Comparison of ENCODE assay signal across 8 cellular contexts in the genomic region with DNA sequence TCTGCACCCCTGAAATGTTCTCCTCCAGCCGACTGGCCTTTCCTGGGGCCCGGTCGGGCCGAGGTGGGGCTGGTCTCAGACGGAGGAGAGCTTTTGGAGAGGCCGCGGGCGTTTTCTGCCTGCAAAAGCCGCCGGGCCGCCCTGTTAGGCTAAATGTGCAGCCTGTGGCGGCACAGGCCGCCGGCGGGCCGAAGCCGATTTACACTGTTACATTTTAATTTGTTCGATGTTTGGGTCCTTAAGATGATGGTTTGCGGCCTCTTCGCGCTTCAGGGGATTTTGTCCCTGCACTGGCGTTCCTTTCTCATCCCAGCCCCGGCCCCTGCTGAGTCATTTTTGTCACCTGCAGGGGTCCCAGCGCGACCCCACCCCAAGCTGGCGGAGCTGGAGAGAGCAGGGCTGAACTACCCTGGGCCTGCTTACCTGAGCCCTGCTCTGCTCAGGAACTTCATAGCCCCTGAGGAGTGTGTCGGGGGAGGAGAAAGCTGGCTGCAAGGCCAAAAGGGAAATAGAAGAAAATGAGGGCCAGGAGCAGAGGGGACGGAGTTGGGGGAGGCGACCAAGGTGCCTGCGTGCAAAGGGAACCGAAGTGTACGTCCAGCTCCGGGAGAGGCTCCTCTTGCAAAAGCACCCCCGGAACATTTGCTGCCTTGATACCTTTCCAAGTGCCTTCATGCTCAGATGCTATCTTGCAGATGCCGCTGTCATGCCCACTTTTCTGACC. TPM values are rescaled to one million over a fixed set of nuclear protein-coding genes. Genes with fewer than 3 reads are reported as not detected.
A peak's percentile ranks its signal among the peaks of the same experiment; 100 is the strongest.
DNase-seq lines count a peak whose midpoint lies in the region; ATAC-seq and TF ChIP-seq lines count a peak whose summit lies in the region.

No MANE protein-coding gene starts in this region.

- 13 to 21% (median 16%) methylated on average over 34 to 35 of the region's 35 CpGs for WGBS in ovary, 3 donors

- intact Hi-C loops in ovary (cut with DNase I): loop anchor here in 1 of 4 donors (10.0 kb wide), 1 partner anchor 504 kb away; a partner anchor contains a TSS

- peaks cover 11 to 33% (median 24%) of the 10 kb centered on the region in 10 experiments; a peak in 18 of 20 replicates for H3K4me1 ChIP-seq in BLaER1 treated with 17β-estradiol and CSF1 and Interleukin-3, amounts not matched to agents 10 nM and 100 nM
- H3K4me1 ChIP-seq in ovary (ENCODE audit: insufficient read depth): peaks cover 8% of the 10 kb centered on the region

- H3K4me1 Mint-ChIP-seq in glutamatergic neuron (ENCODE audit: low read depth, unreplicated experiment): peaks cover 6% of the 10 kb centered on the region

- TF ChIP-seq CTCF in glutamatergic neuron (IDR thresholded peaks at IDR 0.05; ENCODE audit: partially characterized antibody, unreplicated experiment) (no peak), ovary (IDR thresholded peaks at IDR 0.05) (no peak)

- H3K9me3 ChIP-seq in BLaER1 treated with 17β-estradiol and CSF1 and Interleukin-3, amounts not matched to agents 10 nM and 100 nM (replicated peaks in 1 of 11): peaks cover 0 to 21% (median 11%) of the 10 kb centered on the region in 11 experiments; a peak in 15 of 22 replicates
- H3K9me3 ChIP-seq in MG63 (no peaks in the 10 kb centered on the region), ovary (no peaks in the 10 kb centered on the region)

- peak overlapping the region; percentile 79 to 91 (median 88) for H3K27ac ChIP-seq in BLaER1 treated with 17β-estradiol and CSF1 and Interleukin-3, amounts not matched to agents 10 nM and 100 nM
- peak overlapping the region; percentile 18 to 71 for H3K27ac ChIP-seq in ovary

- peak overlapping the region; percentile 91 for H3K27ac Mint-ChIP-seq in glutamatergic neuron (ENCODE audit: unreplicated experiment)

- peak overlapping the region; percentile 49 to 69 (median 61) for H3K4me3 ChIP-seq in BLaER1 treated with 17β-estradiol and CSF1 and Interleukin-3, amounts not matched to agents 10 nM and 100 nM
- H3K4me3 ChIP-seq in MG63 (peak overlapping the region; percentile 55), ovary (peak overlapping the region; percentile 60)

- ATAC-seq in GM19455 (IDR thresholded peaks at IDR 0.05; ENCODE audit: unreplicated experiment) (peak; percentile 19), GM21367 (IDR thresholded peaks at IDR 0.05; ENCODE audit: unreplicated experiment) (no peak)

- H3K4me2 ChIP-seq in BLaER1 treated with 17β-estradiol and CSF1 and Interleukin-3, amounts not matched to agents 10 nM and 100 nM: peak overlapping the region; percentile 66 to 87 (median 82)

- no peaks in the 10 kb centered on the region for H3K36me3 Mint-ChIP-seq in glutamatergic neuron (ENCODE audit: unreplicated experiment)

- peaks cover 5% of the 10 kb centered on the region for H3K27me3 Mint-ChIP-seq in glutamatergic neuron (ENCODE audit: unreplicated experiment)

- TF ChIP-seq EP300 in ovary (IDR thresholded peaks at IDR 0.05): no peak

- H3K4me3 Mint-ChIP-seq in glutamatergic neuron (ENCODE audit: unreplicated experiment): peak overlapping the region; percentile 87

- DNase-seq in MG63: no peak
- peak; percentile 58 for DNase-seq in activated CD8-positive, alpha-beta memory T cell treated with anti-CD3 and anti-CD28 coated beads, Interleukin-2, amount 50 U/mL, for 48 hours
- peak; percentile 29 for DNase-seq in glutamatergic neuron
- peak in 3 of 5 donors; percentile 22 to 51 (median 26) for DNase-seq in ovary
- no peak for DNase-seq in NCI-H774 (lab: John Stamatoyannopoulos, UW)

- TF ChIP-seq POLR2A in ovary (IDR thresholded peaks at IDR 0.05): no peak

- H3K27me3 ChIP-seq in BLaER1 treated with 17β-estradiol and CSF1 and Interleukin-3, amounts not matched to agents 10 nM and 100 nM: peaks cover 47 to 76% (median 67%) of the 10 kb centered on the region in 11 experiments
- H3K27me3 ChIP-seq in MG63 (no peaks in the 10 kb centered on the region; the same call in 1 of the 2 replicates), ovary (no peaks in the 10 kb centered on the region)

- peaks cover 0 to 27% (median 3%) of the 10 kb centered on the region in 11 experiments; a peak in 6 of 22 replicates for H3K36me3 ChIP-seq in BLaER1 treated with 17β-estradiol and CSF1 and Interleukin-3, amounts not matched to agents 10 nM and 100 nM
- peaks cover 18% of the 10 kb centered on the region for H3K36me3 ChIP-seq in MG63
- H3K36me3 ChIP-seq in ovary: no peaks in the 10 kb centered on the region

- peaks cover 0 to 38% (median 35%) of the 10 kb centered on the region in 11 experiments; a peak in 20 of 22 replicates for H4K20me1 ChIP-seq in BLaER1 treated with 17β-estradiol and CSF1 and Interleukin-3, amounts not matched to agents 10 nM and 100 nM

- peaks cover 4% of the 10 kb centered on the region for H3K9me3 Mint-ChIP-seq in glutamatergic neuron (ENCODE audit: unreplicated experiment)

- H3K9ac ChIP-seq in BLaER1 treated with 17β-estradiol and CSF1 and Interleukin-3, amounts not matched to agents 10 nM and 100 nM: peak overlapping the region; percentile 83 to 90 (median 85)

RNA-seq across cellular contexts. Expression of a gene that starts 0.9 kb away (rescaled TPM):
- 167 and 233 TPM in 2 replicates for total RNA-seq in MG63 (2014; rRNA removed; shearing (Covaris generic); ENCODE audit: low replicate concordance)
- total RNA-seq in glutamatergic neuron (ENCODE audit: unreplicated experiment) (79.2 TPM), ovary (100 to 1,000 TPM; 101 to 258 (median 188) TPM)
- 100 to 1,000 TPM; 150 to 192 TPM for polyA plus RNA-seq in ovary

Comparison
In these comparisons a context has a peak if more than half of its experiments do, and no peak if none do; other contexts are left out.
1. DNase-seq: peak in activated CD8-positive, alpha-beta memory T cell treated with anti-CD3 and anti-CD28 coated beads, Interleukin-2, amount 50 U/mL, for 48 hours (single experiment), glutamatergic neuron (single experiment) and ovary (3 of 5); none in MG63 (single experiment) and NCI-H774 (single experiment).
2. Peak in every context shown above with its lines, with median percentiles within 50 percentile points of each other: H3K4me3 ChIP-seq.